In genomic region chr4:56466910-56467283, GRCh38 we compare ENCODE assay signal across 8 cellular contexts. TPM values are rescaled to one million over a fixed set of nuclear protein-coding genes. Genes with fewer than 3 reads are reported as not detected.
DNase-seq lines count a peak whose midpoint lies in the region; ATAC-seq and TF ChIP-seq lines count a peak whose summit lies in the region.

No MANE protein-coding gene starts in this region.

- H3K27me3 ChIP-seq in Peyer's patch (no peaks in the 10 kb centered on the region), osteoblast (ENCODE audit: insufficient read depth, low read length) (no peaks in the 10 kb centered on the region)

- no peak for ATAC-seq in GM18909 (IDR thresholded peaks at IDR 0.05; ENCODE audit: poor library complexity, unreplicated experiment)

- no peak for TF ChIP-seq POLR2A in Peyer's patch (IDR thresholded peaks at IDR 0.05)

- H2AFZ ChIP-seq in osteoblast (ENCODE audit: low read length): peak overlapping the region; percentile 94

- H3K36me3 ChIP-seq in Peyer's patch (peaks cover 0 to 17% (median 0%) of the 10 kb centered on the region in 3 donors), osteoblast (ENCODE audit: insufficient read depth, low read length) (peaks cover 38% of the 10 kb centered on the region)

- peak overlapping the region; percentile 97 for H3K4me2 ChIP-seq in osteoblast (ENCODE audit: insufficient read depth, low read length)

- peak overlapping the region; percentile 82 to 91 (median 90) for H3K27ac ChIP-seq in Peyer's patch
- peak overlapping the region; percentile 99 for H3K27ac ChIP-seq in epithelial cell of prostate
- peak overlapping the region; percentile 99 for H3K27ac ChIP-seq in osteoblast (ENCODE audit: low read depth, low read length)

- H3K9me3 ChIP-seq in Peyer's patch (no peaks in the 10 kb centered on the region), osteoblast (ENCODE audit: low read depth, low read length) (no peaks in the 10 kb centered on the region)

- H3K4me3 ChIP-seq in GM12875 (ENCODE audit: low read depth, low read length) (peak overlapping the region; percentile 83), Peyer's patch (peak overlapping the region; percentile 71 to 95 (median 87)), osteoblast (ENCODE audit: insufficient read depth, low read length) (peak overlapping the region; percentile 86)

- H3K4me1 ChIP-seq in Peyer's patch: peaks cover 0 to 29% (median 11%) of the 10 kb centered on the region in 4 donors
- peaks cover 22% of the 10 kb centered on the region for H3K4me1 ChIP-seq in osteoblast (ENCODE audit: insufficient read depth, low read length)

- peaks cover 13% of the 10 kb centered on the region for H4K20me1 ChIP-seq in osteoblast (ENCODE audit: insufficient read depth, low read length)

- DNase-seq in Peyer's patch: no peak
- no peak for DNase-seq in epithelial cell of prostate (ENCODE audit: low read depth, low spot score)
- DNase-seq in osteoblast (ENCODE audit: insufficient read length, low spot score, missing footprints): no peak
- DNase-seq in NCI-H2081 treated with DMSO at 0.1 percent for 48 hours (lab: John Stamatoyannopoulos, UW): no peak
- no peak for DNase-seq in SHP77 treated with DMSO at 0.1 percent for 48 hours (lab: John Stamatoyannopoulos, UW)
- DNase-seq in GOT3 (lab: John Stamatoyannopoulos, UW): no peak

- peaks cover 77% of the 10 kb centered on the region for H3K79me2 ChIP-seq in osteoblast (ENCODE audit: insufficient read depth, low read length)

- TF ChIP-seq CTCF in GM12875 (IDR thresholded peaks at IDR 0.05; ENCODE audit: borderline replicate concordance, insufficient read depth, low read depth, low read length): no peak
- TF ChIP-seq CTCF in Peyer's patch (IDR thresholded peaks at IDR 0.05): no peak
- TF ChIP-seq CTCF in osteoblast (IDR thresholded peaks at IDR 0.05; ENCODE audit: extremely low read depth, low read depth, low read length): no peak

RNA-seq across cellular contexts. Expression of gene SRP72, which starts 0.5 kb away (rescaled TPM):
- 100 to 1,000 TPM in 1 of 4 donors, 10 to 100 TPM in 3; 28.9 to 191 (median 38.4) TPM for total RNA-seq in Peyer's patch
- 72.0 and 83.7 TPM in 2 replicates for total RNA-seq in osteoblast

RNA-seq across cellular contexts. Expression of gene PAICS, which starts 30.8 kb away (rescaled TPM):
- 10 to 100 TPM; 21.7 to 30.5 (median 25.4) TPM for total RNA-seq in Peyer's patch
- total RNA-seq in osteoblast: 26.8 and 27.9 TPM in 2 replicates

RNA-seq across cellular contexts. Expression of gene PPAT, which starts 31.5 kb away (rescaled TPM):
- total RNA-seq in Peyer's patch (1 to 10 TPM; 1.6 to 5.0 (median 2.3) TPM), osteoblast (8.3 and 10.6 TPM in 2 replicates)

RNA-seq across cellular contexts. Expression of gene ARL9, which starts 38.7 kb away (rescaled TPM):
- total RNA-seq in Peyer's patch (not detected), osteoblast (0.59 and 1.1 TPM in 2 replicates)
